ENCODE assay signal across 17 cellular contexts in genomic region chr18:76363451-76364120, GRCh38.
A peak's percentile ranks its signal among the peaks of the same experiment; 100 is the strongest.
DNase-seq lines count a peak whose midpoint lies in the region; ATAC-seq and TF ChIP-seq lines count a peak whose summit lies in the region.
"Had no signal": no experiment of that assay in that cellular context is flagged by ENCODE, and none has a peak within 500 bp of the region (broad histone marks: within the 10 kb centered on the region; RNA-seq: fewer than 3 reads in every experiment).

No MANE protein-coding gene starts in this region.

- H3K4me3 ChIP-seq in fibroblast of the aortic adventitia (ENCODE audit: low read depth, low read length) (no peak overlapping the region), sigmoid colon (peak overlapping the region in 2 of 4 donors; percentile 9 to 18), mucosa of descending colon (no peak overlapping the region), right atrium auricular region (no peak overlapping the region)
- H3K4me3 ChIP-seq: pancreas, SK-N-MC had no signal

- H3K4me1 ChIP-seq in sigmoid colon (peaks cover 0 to 35% (median 17%) of the 10 kb centered on the region in 4 donors), mucosa of descending colon (ENCODE audit: low read depth) (no peaks in the 10 kb centered on the region), right atrium auricular region (no peaks in the 10 kb centered on the region)
- H3K4me1 ChIP-seq: pancreas had no signal

- H3K27ac ChIP-seq in sigmoid colon: peak overlapping the region in 3 of 4 donors; percentile 55 to 78 (median 61)
- no peak overlapping the region for H3K27ac ChIP-seq in right atrium auricular region
- H3K27ac ChIP-seq: pancreas, SK-N-MC had no signal

- TF ChIP-seq CTCF in fibroblast of the aortic adventitia (IDR thresholded peaks at IDR 0.05; ENCODE audit: insufficient read depth, low read length) (no peak), sigmoid colon (IDR thresholded peaks at IDR 0.05) (no peak), mucosa of descending colon (IDR thresholded peaks at IDR 0.05) (no peak), right atrium auricular region (IDR thresholded peaks at IDR 0.05) (no peak)

- intact Hi-C loops in sigmoid colon (cut with DNase I): loop anchor here (5.0 kb wide), 1 partner anchor 1716 kb away; no protein-coding TSS in a partner anchor
- intact Hi-C loops in mucosa of descending colon (cut with DNase I, micrococcal nuclease): no loop called here

- no peak for ATAC-seq in mucosa of descending colon

- DNase-seq in EL (peak; percentile 93), M059J (ENCODE audit: low read depth) (peak; percentile 64), fibroblast of the aortic adventitia (ENCODE audit: low read depth) (peak; percentile 66), sigmoid colon (no peak), mucosa of descending colon (no peak), erythroblast (lab: John Stamatoyannopoulos, UW) (no peak), right atrium auricular region (ENCODE audit: low spot score) (no peak)
- DNase-seq in effector CD8-positive, alpha-beta T cell (lab: John Stamatoyannopoulos, UW): no peak
- DNase-seq: amygdala; CD4-positive, alpha-beta memory T cell; dermis blood vessel endothelial cell; DND-41; foreskin melanocyte; NCI-H187; NCI-H446 treated with DMSO at 0.1 percent for 48 hours; pancreas had no signal

- H3K36me3 ChIP-seq in sigmoid colon (peaks cover 0 to 24% (median 0%) of the 10 kb centered on the region in 4 donors), mucosa of descending colon (ENCODE audit: low read depth) (no peaks in the 10 kb centered on the region), right atrium auricular region (peaks cover 24% of the 10 kb centered on the region)

- no peaks in the 10 kb centered on the region for H3K27me3 ChIP-seq in sigmoid colon
- H3K27me3 ChIP-seq in right atrium auricular region: no peaks in the 10 kb centered on the region
- H3K27me3 ChIP-seq: pancreas had no signal

- 73 to 81% methylated on average over 12 of the region's 12 CpGs for WGBS in sigmoid colon, 2 donors

- no peaks in the 10 kb centered on the region for H3K9me3 ChIP-seq in sigmoid colon
- H3K9me3 ChIP-seq in mucosa of descending colon: no peaks in the 10 kb centered on the region
- H3K9me3 ChIP-seq in right atrium auricular region: no peaks in the 10 kb centered on the region
- H3K9me3 ChIP-seq: pancreas had no signal

- no peak for TF ChIP-seq EP300 in sigmoid colon (IDR thresholded peaks at IDR 0.05)

- TF ChIP-seq POLR2A in sigmoid colon (IDR thresholded peaks at IDR 0.05) (no peak), erythroblast (IDR thresholded peaks at IDR 0.05; ENCODE audit: low read length) (no peak)

Comparison
In these comparisons a context has a peak if more than half of its experiments do, and no peak if none do; other contexts are left out.
1. DNase-seq: peak in EL (single experiment), M059J (single experiment) and fibroblast of the aortic adventitia (single experiment); none in sigmoid colon (single experiment), mucosa of descending colon (0 of 3), effector CD8-positive, alpha-beta T cell (single experiment), erythroblast (0 of 2) and right atrium auricular region (single experiment).
2. H3K27ac ChIP-seq: peak in sigmoid colon (3 of 4); none in right atrium auricular region (0 of 2).